ENCODE assay signal across 10 cellular contexts in genomic region chr2:47654790-47655562, GRCh38.
DNase-seq lines count a peak whose midpoint lies in the region; ATAC-seq, FAIRE-seq and TF ChIP-seq lines count a peak whose summit lies in the region.
"Had no signal": no experiment of that assay in that cellular context is flagged by ENCODE, and none has a peak within 500 bp of the region (broad histone marks: within the 10 kb centered on the region; RNA-seq: fewer than 3 reads in every experiment).

No MANE protein-coding gene starts in this region.

- H3K4me3 ChIP-seq in endodermal cell (ENCODE audit: low read length) (no peak overlapping the region), coronary artery (no peak overlapping the region)

- H3K27me3 Mint-ChIP-seq in endodermal cell (ENCODE audit: insufficient read depth) = no peaks in the 10 kb centered on the region

- peak; percentile 85 for ATAC-seq in GM21526 (IDR thresholded peaks at IDR 0.05; ENCODE audit: low FRiP score, unreplicated experiment)
- peak; percentile 61 for ATAC-seq in HG03469 (IDR thresholded peaks at IDR 0.05; ENCODE audit: unreplicated experiment)

- H3K9me3 ChIP-seq in endodermal cell (ENCODE audit: control insufficient read depth, low read length) = no peaks in the 10 kb centered on the region

- H3K36me3 ChIP-seq in endodermal cell (ENCODE audit: control insufficient read depth, insufficient read depth, low read length) = no peaks in the 10 kb centered on the region

- 50 to 51% methylated on average over 10 to 15 of the region's 15 CpGs for WGBS in endodermal cell (ENCODE audit: insufficient coverage in 1 of 2, insufficient read length in 1 of 2), 2 experiments

- H3K4me1 Mint-ChIP-seq in endodermal cell = peaks cover 43% of the 10 kb centered on the region

- H3K27ac ChIP-seq in endodermal cell (ENCODE audit: low read depth, low read length) (no peak overlapping the region), coronary artery (no peak overlapping the region)
- H3K27ac ChIP-seq: VCaP had no signal

- FAIRE-seq in GM12892 (lab: Jason Lieb, UNC) = peak; percentile 93

- DNase-seq in GM12892 (ENCODE audit: insufficient read length) (peak; percentile 53), endodermal cell (peak; percentile 71), HuH-7 (ENCODE audit: low spot score) (no peak), coronary artery (ENCODE audit: low spot score) (no peak), HK-2 (ENCODE audit: unreplicated experiment) (no peak)
- DNase-seq in activated naive CD4-positive, alpha-beta T cell (lab: John Stamatoyannopoulos, UW) = no peak
- DNase-seq: stimulated activated CD4-positive, alpha-beta T cell treated with anti-CD3 and anti-CD28 coated beads, Interleukin-12 subunit alpha, Interleukin-12 subunit beta, amount 100 ng/mL, for 4 hours had no signal

- no peaks in the 10 kb centered on the region for H3K36me3 Mint-ChIP-seq in endodermal cell (ENCODE audit: low read depth)

- no peak overlapping the region for H3K4me3 Mint-ChIP-seq in endodermal cell

- H3K27ac Mint-ChIP-seq in endodermal cell = peak overlapping the region; percentile 57

- H3K9me3 Mint-ChIP-seq in endodermal cell = no peaks in the 10 kb centered on the region

- H3K27me3 ChIP-seq in endodermal cell (ENCODE audit: control insufficient read depth, insufficient read depth, low read length, poor library complexity, severe bottlenecking) = no peaks in the 10 kb centered on the region

- no peak overlapping the region for H3K9ac ChIP-seq in endodermal cell (ENCODE audit: extremely low read depth, low read length, poor library complexity, severe bottlenecking)

- TF ChIP-seq POLR2A in GM12892 (IDR thresholded peaks at IDR 0.05; ENCODE audit: low read depth, low read length) = no peak

- H3K4me1 ChIP-seq in endodermal cell (ENCODE audit: control insufficient read depth, insufficient read depth, low read length) = peaks cover 21% of the 10 kb centered on the region

- TF ChIP-seq CTCF in endodermal cell (conservative IDR thresholded peaks at IDR 0.05) (no peak), coronary artery (IDR thresholded peaks at IDR 0.05) (no peak)

Comparison
In these comparisons a context has a peak if more than half of its experiments do, and no peak if none do; other contexts are left out.
1. DNase-seq: peak in GM12892 (single experiment) and endodermal cell (single experiment); none in HuH-7 (single experiment), activated naive CD4-positive, alpha-beta T cell (0 of 4), coronary artery (single experiment) and HK-2 (single experiment).